8 cellular contexts compared by ENCODE assay signal in the genomic region with DNA sequence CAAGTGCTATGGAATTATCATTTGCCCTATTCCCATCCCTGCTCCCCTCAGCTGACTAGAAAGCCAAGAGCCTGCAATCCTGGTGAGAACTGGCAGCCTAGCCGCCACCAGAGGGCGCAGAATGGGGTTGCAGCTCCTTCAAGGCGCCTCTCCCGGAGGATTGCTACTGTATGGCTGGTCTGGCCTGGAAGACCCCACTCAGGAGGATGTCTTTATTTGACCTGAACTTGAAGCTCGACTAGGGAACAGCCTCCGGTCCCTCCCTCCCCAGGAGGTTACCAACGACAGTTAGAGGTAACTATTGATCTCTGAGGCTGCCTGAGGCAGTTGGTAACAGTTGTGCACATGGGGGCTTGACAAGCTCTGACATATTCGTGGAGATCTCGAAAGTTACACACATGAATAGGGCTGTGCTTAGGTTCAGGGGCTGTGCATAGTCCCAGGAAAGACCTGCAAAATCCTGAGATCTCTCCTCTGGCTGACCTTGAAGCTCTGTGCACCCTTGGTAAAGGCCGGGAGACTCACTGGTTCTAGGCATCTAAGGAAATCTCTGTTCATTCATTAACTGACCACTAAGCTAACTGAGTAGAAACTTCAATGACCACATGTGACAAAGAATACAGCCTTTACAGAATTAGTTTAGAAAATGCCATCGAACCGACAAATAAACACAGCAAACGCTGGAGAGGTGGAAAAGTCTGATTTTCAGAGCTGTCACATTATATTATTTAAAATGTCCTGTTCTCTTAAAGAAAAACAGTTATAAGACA.
DNase-seq lines count a peak whose midpoint lies in the region; ATAC-seq and TF ChIP-seq lines count a peak whose summit lies in the region.

No MANE protein-coding gene starts in this region.

- DNase-seq in DMS 273 (lab: John Stamatoyannopoulos, UW; ENCODE audit: unreplicated experiment) (peak; percentile 93), PC-9 (peak in 1 of 2 experiments; percentile 57), foreskin melanocyte (peak; percentile 47), osteoblast (ENCODE audit: insufficient read length, low spot score, missing footprints) (peak; percentile 67), tibial nerve (ENCODE audit: low spot score in 2 of 2) (peak; percentile 28 to 70)
- DNase-seq in activated T-helper 1 cell treated with anti-CD3 and anti-CD28 coated beads, Interleukin-2, amount 50 U/mL, for 16 hours (ENCODE audit: low read depth in 1 of 2, low spot score in 1 of 2) = peak; percentile 20 to 26

- H4K20me1 ChIP-seq in PC-9 (ENCODE audit: insufficient read depth) = no peaks in the 10 kb centered on the region
- no peaks in the 10 kb centered on the region for H4K20me1 ChIP-seq in osteoblast (ENCODE audit: insufficient read depth, low read length)

- no peaks in the 10 kb centered on the region for H3K27me3 ChIP-seq in PC-9 (ENCODE audit: insufficient read depth, low read depth)
- H3K27me3 ChIP-seq in osteoblast (ENCODE audit: insufficient read depth, low read length) = no peaks in the 10 kb centered on the region
- no peaks in the 10 kb centered on the region for H3K27me3 ChIP-seq in tibial nerve

- H3F3A ChIP-seq in PC-9 (ENCODE audit: insufficient read depth, low read depth) = no peaks in the 10 kb centered on the region

- ATAC-seq in GM19463 (IDR thresholded peaks at IDR 0.05; ENCODE audit: unreplicated experiment) (peak; percentile 94), HG03521 (IDR thresholded peaks at IDR 0.05; ENCODE audit: unreplicated experiment) (peak; percentile 92)

- H3K9me3 ChIP-seq in PC-9 (ENCODE audit: insufficient read depth, low read depth) (no peaks in the 10 kb centered on the region), osteoblast (ENCODE audit: low read depth, low read length) (no peaks in the 10 kb centered on the region), tibial nerve (peaks cover 0 to 5% (median 0%) of the 10 kb centered on the region in 4 donors)

- POLR2A ChIA-PET in PC-9 (lab: Charles Lee; ENCODE audit: unreplicated experiment) = no interaction called here

- TF ChIP-seq CTCF in PC-9 (conservative IDR thresholded peaks at IDR 0.05) = peak; percentile 85
- TF ChIP-seq CTCF in osteoblast (IDR thresholded peaks at IDR 0.05; ENCODE audit: extremely low read depth, low read depth, low read length) = peak; percentile 96
- peak; percentile 51 to 83 (median 66) for TF ChIP-seq CTCF in tibial nerve (IDR thresholded peaks at IDR 0.05)

- H2AFZ ChIP-seq in PC-9 (no peak overlapping the region), osteoblast (ENCODE audit: low read length) (no peak overlapping the region)

- no peak for TF ChIP-seq POLR2A in tibial nerve (IDR thresholded peaks at IDR 0.05)

- WGBS in tibial nerve, 2 donors = 50 to 51% methylated on average over 13 of the region's 13 CpGs

- CTCF ChIA-PET in PC-9 (lab: Charles Lee) = interaction anchor here (0.6 to 1.1 kb wide), 3 partner anchors 14 to 1202 kb away, joined by 3 to 5 read pairs (median 4); no protein-coding TSS in a partner anchor

- H3K4me3 ChIP-seq in PC-9 (no peak overlapping the region), osteoblast (ENCODE audit: insufficient read depth, low read length) (no peak overlapping the region), tibial nerve (no peak overlapping the region)

- no peak for TF ChIP-seq EP300 in tibial nerve (IDR thresholded peaks at IDR 0.05)

- H3K27ac ChIP-seq in PC-9 = no peak overlapping the region
- no peak overlapping the region for H3K27ac ChIP-seq in osteoblast (ENCODE audit: low read depth, low read length)
- H3K27ac ChIP-seq in tibial nerve = no peak overlapping the region

- no peaks in the 10 kb centered on the region for H3K9me2 ChIP-seq in PC-9 (ENCODE audit: insufficient read depth)

- H3K36me3 ChIP-seq in PC-9 (ENCODE audit: low read depth) = no peaks in the 10 kb centered on the region
- no peaks in the 10 kb centered on the region for H3K36me3 ChIP-seq in osteoblast (ENCODE audit: insufficient read depth, low read length)
- no peaks in the 10 kb centered on the region for H3K36me3 ChIP-seq in tibial nerve

- H3K4me2 ChIP-seq in PC-9 = no peak overlapping the region
- no peak overlapping the region for H3K4me2 ChIP-seq in osteoblast (ENCODE audit: insufficient read depth, low read length)

- H3K79me2 ChIP-seq in PC-9 (ENCODE audit: low read depth) = no peaks in the 10 kb centered on the region
- H3K79me2 ChIP-seq in osteoblast (ENCODE audit: insufficient read depth, low read length) = no peaks in the 10 kb centered on the region

- no TSS peak for BruUV-seq in PC-9 (replicated peaks; lab: Mats Ljungman, UMichigan)

- H3K4me1 ChIP-seq in PC-9 (replicated peaks; ENCODE audit: insufficient read depth) = no peaks in the 10 kb centered on the region
- no peaks in the 10 kb centered on the region for H3K4me1 ChIP-seq in osteoblast (ENCODE audit: insufficient read depth, low read length)
- peaks cover 0 to 6% (median 0%) of the 10 kb centered on the region in 4 donors for H3K4me1 ChIP-seq in tibial nerve

- intact Hi-C loops in PC-9 (cut with micrococcal nuclease; ENCODE audit: unreplicated experiment) = loop anchor here (1.0 to 5.0 kb wide), 4 partner anchors 150 to 1203 kb away; no protein-coding TSS in a partner anchor
